In the genomic region with DNA sequence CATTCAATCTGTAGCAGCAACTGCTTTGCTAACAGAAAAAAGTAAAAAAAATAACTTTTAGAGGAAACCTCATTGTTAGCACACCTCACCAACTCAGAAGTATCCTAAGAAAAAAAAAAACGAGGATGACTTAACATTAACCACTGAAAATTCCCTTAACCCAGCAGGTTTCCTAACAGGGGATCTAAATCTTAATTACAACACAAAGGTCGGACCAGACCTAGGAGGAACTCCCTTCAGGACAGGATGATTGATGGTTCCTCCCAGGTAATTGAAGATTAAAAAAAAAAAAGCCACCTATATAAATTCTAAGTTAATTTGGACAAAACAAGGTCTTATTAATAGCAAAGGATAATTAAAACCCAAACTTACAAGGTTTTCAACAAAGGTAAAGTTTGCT, we compare ENCODE assay signal across 1 cellular context. TPM values are rescaled to one million over a fixed set of nuclear protein-coding genes. Genes with fewer than 3 reads are reported as not detected.
"Had no signal": no experiment of that assay in that cellular context is flagged by ENCODE, and none has a peak within 500 bp of the region (broad histone marks: within the 10 kb centered on the region; RNA-seq: fewer than 3 reads in every experiment).

No MANE protein-coding gene starts in this region.

RNA-seq across cellular contexts. Expression of a gene that starts 12.9 kb away (rescaled TPM):
- total RNA-seq: SJSA1 had no signal
